In genomic region chr10:76172020-76172419, GRCh38 we compare ENCODE assay signal across 20 cellular contexts.
"Had no signal": no experiment of that assay in that cellular context is flagged by ENCODE, and none has a peak within 500 bp of the region (broad histone marks: within the 10 kb centered on the region; RNA-seq: fewer than 3 reads in every experiment).

No MANE protein-coding gene starts in this region.

- H3K4me3 Mint-ChIP-seq: activated CD4-positive, alpha-beta T cell treated with anti-CD3 and anti-CD28 coated beads, Interleukin-2, amount 10 ng/mL, durations not matched to agents 7 days and 5 days; activated CD8-positive, alpha-beta T cell treated with anti-CD3 and anti-CD28 coated beads, Interleukin-2, amount 10 ng/mL, durations not matched to agents 7 days and 5 days; activated T-helper 1 cell treated with anti-CD3 and anti-CD28 coated beads, Interleukin-12 subunit alpha, Interleukin-12 subunit beta, Interleukin-2, Interleukin-4 antibody, amounts not matched to agents 30 ng/mL and 10 ng/mL and 1 ng/mL, durations not matched to agents 14 hours and 24 hours and 36 hours; brain; mesothelial cell of epicardium; natural killer cell; stimulated activated naive CD8-positive, alpha-beta T cell treated with anti-CD3 and anti-CD28 coated beads, Interleukin-15, Interleukin-2, amounts not matched to agents 100 ng/mL and 50 ng/mL, for 24 hours had no signal

- DNase-seq: activated CD4-positive, alpha-beta T cell treated with anti-CD3 and anti-CD28 coated beads, Interleukin-2, amount 10 ng/mL, durations not matched to agents 7 days and 5 days; activated CD4-positive, CD25-positive, alpha-beta regulatory T cell treated with anti-CD3 and anti-CD28 coated beads, Interleukin-2, amount 50 U/mL, for 72 hours; activated CD8-positive, alpha-beta T cell treated with anti-CD3 and anti-CD28 coated beads, Interleukin-2, amount 10 ng/mL, durations not matched to agents 7 days and 5 days; activated gamma-delta T cell; activated naive CD4-positive, alpha-beta T cell treated with anti-CD3 and anti-CD28 coated beads, Interleukin-2, amount 50 U/mL, for 16 hours; aorta; head of caudate nucleus; hypothalamus; left ventricle myocardium inferior; natural killer cell; pancreas; right cardiac atrium; stimulated activated CD4-positive, alpha-beta T cell treated with anti-CD3 and anti-CD28 coated beads, Interleukin-1b, Interleukin-23, amount 100 ng/mL, for 48 hours; substantia nigra; thyroid gland; WERI-Rb-1 had no signal

- H3K36me3 Mint-ChIP-seq: brain, natural killer cell had no signal

- H3K27ac Mint-ChIP-seq: activated CD4-positive, alpha-beta T cell treated with anti-CD3 and anti-CD28 coated beads, Interleukin-2, amount 10 ng/mL, durations not matched to agents 7 days and 5 days; activated CD8-positive, alpha-beta T cell treated with anti-CD3 and anti-CD28 coated beads, Interleukin-2, amount 10 ng/mL, durations not matched to agents 7 days and 5 days; activated T-helper 1 cell treated with anti-CD3 and anti-CD28 coated beads, Interleukin-12 subunit alpha, Interleukin-12 subunit beta, Interleukin-2, Interleukin-4 antibody, amounts not matched to agents 30 ng/mL and 10 ng/mL and 1 ng/mL, durations not matched to agents 14 hours and 24 hours and 36 hours; brain; mesothelial cell of epicardium; natural killer cell; stimulated activated naive CD8-positive, alpha-beta T cell treated with anti-CD3 and anti-CD28 coated beads, Interleukin-15, Interleukin-2, amounts not matched to agents 100 ng/mL and 50 ng/mL, for 24 hours had no signal

- H3K27me3 Mint-ChIP-seq: activated CD4-positive, alpha-beta T cell treated with anti-CD3 and anti-CD28 coated beads, Interleukin-2, amount 10 ng/mL, durations not matched to agents 7 days and 5 days had no signal

- H3K4me1 Mint-ChIP-seq: activated CD4-positive, alpha-beta T cell treated with anti-CD3 and anti-CD28 coated beads, Interleukin-2, amount 10 ng/mL, durations not matched to agents 7 days and 5 days; brain; mesothelial cell of epicardium; natural killer cell had no signal

- H3K9me3 Mint-ChIP-seq: natural killer cell had no signal
